In genomic region chr1:7468248-7468647, GRCh38 we compare ENCODE assay signal across 26 cellular contexts.
DNase-seq lines count a peak whose midpoint lies in the region; ATAC-seq, FAIRE-seq and TF ChIP-seq lines count a peak whose summit lies in the region.
"Had no signal": no experiment of that assay in that cellular context is flagged by ENCODE, and none has a peak within 500 bp of the region (broad histone marks: within the 10 kb centered on the region; RNA-seq: fewer than 3 reads in every experiment).

No MANE protein-coding gene starts in this region.

- H3K27me3 ChIP-seq in K562 (ENCODE audit: control insufficient read depth in 2 of 2, insufficient read depth in 2 of 2, low read length in 2 of 2), result peaks cover 42 to 86% of the 10 kb centered on the region in 2 experiments; a peak in 4 of 5 replicates
- no peaks in the 10 kb centered on the region for H3K27me3 ChIP-seq in tibial artery

- CTCF ChIA-PET in K562 (lab: Yijun Ruan, JAX; ENCODE audit: low intra/inter-chr PET ratio) (no interaction called here), Calu3 (lab: Charles Lee) (interaction anchor here (1.1 kb wide), 1 partner anchor 14 kb away, joined by 4 read pairs; no protein-coding TSS in a partner anchor)

- TF ChIP-seq CTCF in K562 (IDR thresholded peaks at IDR 0.05 in 2 of 3, conservative IDR thresholded peaks at IDR 0.05 in 1 of 3; ENCODE audit: insufficient read depth in 2 of 3, low read depth in 1 of 3, low read length in 3 of 3), result no peak
- no peak for TF ChIP-seq CTCF in tibial artery (IDR thresholded peaks at IDR 0.05)
- TF ChIP-seq CTCF in GM10266 (IDR thresholded peaks at IDR 0.05; ENCODE audit: control insufficient read depth, insufficient read depth, low read depth, missing control alignments), result no peak
- TF ChIP-seq CTCF in Calu3 (IDR thresholded peaks at IDR 0.05; ENCODE audit: unreplicated experiment), result no peak

- peaks cover 46% of the 10 kb centered on the region for H3K27me3 Mint-ChIP-seq in Calu3 (ENCODE audit: unreplicated experiment)

- no peak for ATAC-seq in K562
- ATAC-seq: GM12878, HepG2, T-cell had no signal

- peaks cover 20% of the 10 kb centered on the region for H3K4me1 Mint-ChIP-seq in Calu3 (ENCODE audit: low read depth, unreplicated experiment)
- H3K4me1 Mint-ChIP-seq: CD8-positive, alpha-beta memory T cell; T-cell had no signal

- H3K9me3 ChIP-seq in K562 (replicated peaks; ENCODE audit: control insufficient read depth, insufficient read depth, low read depth, low read length) (no peaks in the 10 kb centered on the region), tibial artery (no peaks in the 10 kb centered on the region)

- intact Hi-C loops in K562 (cut with micrococcal nuclease) (no loop called here), tibial artery (cut with DNase I; ENCODE audit: low total_unique reads) (no loop called here), Calu3 (cut with micrococcal nuclease; ENCODE audit: unreplicated experiment) (no loop called here)

- no peaks in the 10 kb centered on the region for H3K36me3 Mint-ChIP-seq in Calu3 (ENCODE audit: insufficient read depth, unreplicated experiment)
- H3K36me3 Mint-ChIP-seq: CD8-positive, alpha-beta memory T cell; T-cell had no signal

- no peak for TF ChIP-seq RAD21 in K562 (CRISPR knock-in tag; conservative IDR thresholded peaks at IDR 0.05 in 1 of 2, IDR thresholded peaks at IDR 0.05 in 1 of 2)

- H3K36me3 ChIP-seq in K562 (ENCODE audit: control insufficient read depth, insufficient read depth, low read length) (no peaks in the 10 kb centered on the region), tibial artery (no peaks in the 10 kb centered on the region)

- FAIRE-seq in K562 (lab: Jason Lieb, UNC), result no peak
- FAIRE-seq: GM12878, HepG2 had no signal

- H3K9ac ChIP-seq in K562 (ENCODE audit: insufficient read depth in 1 of 2, low read depth in 2 of 2, low read length in 2 of 2), result no peak overlapping the region
- H3K9ac ChIP-seq: GM23248 had no signal

- no peaks in the 10 kb centered on the region for H3K4me1 ChIP-seq in K562 (replicated peaks in 1 of 2; ENCODE audit: control insufficient read depth in 2 of 2, insufficient read depth in 2 of 2, low read length in 2 of 2)
- peaks cover 0 to 39% (median 36%) of the 10 kb centered on the region in 4 donors for H3K4me1 ChIP-seq in tibial artery

- H2AFZ ChIP-seq in K562 (ENCODE audit: low read depth, low read length), result no peak overlapping the region
- H2AFZ ChIP-seq: GM23248 had no signal

- H3K9me3 Mint-ChIP-seq in Calu3 (ENCODE audit: low read depth, unreplicated experiment), result no peaks in the 10 kb centered on the region
- H3K9me3 Mint-ChIP-seq: CD8-positive, alpha-beta memory T cell; H9; T-cell had no signal

- H3K4me2 ChIP-seq in K562 (ENCODE audit: insufficient read depth, low read length), result no peak overlapping the region

- TF ChIP-seq POLR2A in K562 (conservative IDR thresholded peaks at IDR 0.05), result no peak

- H3K27ac Mint-ChIP-seq in Calu3 (ENCODE audit: unreplicated experiment), result no peak overlapping the region
- H3K27ac Mint-ChIP-seq: T-cell had no signal

- H3K27ac ChIP-seq in K562 (ENCODE audit: extremely low read depth, low read depth, low read length) (no peak overlapping the region), tibial artery (peak overlapping the region; percentile 83 to 86)
- H3K27ac ChIP-seq: 22Rv1, C4-2B, HL-60 had no signal

- no peaks in the 10 kb centered on the region for H3K79me2 ChIP-seq in K562 (ENCODE audit: control insufficient read depth, insufficient read depth, low read length)

- H3K4me3 ChIP-seq in K562 (no peak overlapping the region), tibial artery (no peak overlapping the region)
- H3K4me3 ChIP-seq: GM12878, GM23248 had no signal

- in situ Hi-C loops in K562 (cut with MboI), result no loop called here

- no peak for TF ChIP-seq EP300 in K562 (IDR thresholded peaks at IDR 0.05; ENCODE audit: low read length)

- peaks cover 11% of the 10 kb centered on the region; the same call in 1 of the 2 replicates for H4K20me1 ChIP-seq in K562 (replicated peaks; ENCODE audit: control insufficient read depth, insufficient read depth, low read length)

- WGBS in K562 (ENCODE audit: insufficient coverage, low coverage, missing lambda C conversion rate), result 3% methylated on average over 9 of the region's 9 CpGs

- DNase-seq in DMS 273 (lab: John Stamatoyannopoulos, UW; ENCODE audit: unreplicated experiment) (peak; percentile 21), DMS 273 treated with DMSO at 0.1 percent for 48 hours (lab: John Stamatoyannopoulos, UW) (no peak), LHCN-M2 (ENCODE audit: low read depth) (peak; percentile 43), K562 (ENCODE audit: extremely low read depth in 1 of 4, low spot score in 3 of 4) (no peak), tibial artery (no peak), GM10266 (ENCODE audit: extremely low spot score) (no peak), Calu3 (no peak)
- DNase-seq in stimulated activated CD4-positive, alpha-beta T cell treated with anti-CD3 and anti-CD28 coated beads, Interleukin-2, amount 100 ng/mL, for 48 hours, result no peak
- DNase-seq: CD8-positive, alpha-beta memory T cell; DMS79; GM23248; H9; KG1; MV-4-11; NCI-H1694 treated with DMSO at 0.1 percent for 48 hours; NCI-H2081 treated with DMSO at 0.1 percent for 48 hours; NCI-H446 treated with DMSO at 0.1 percent for 48 hours; NCI-H526 treated with DMSO at 0.1 percent for 48 hours; OCI-M1; SHP77 treated with DMSO at 0.1 percent for 48 hours; T-cell had no signal

- H3K9me1 ChIP-seq in K562 (ENCODE audit: control insufficient read depth, insufficient read depth, low read length), result no peaks in the 10 kb centered on the region

- POLR2A ChIA-PET in K562 (lab: Yijun Ruan, JAX), result interaction anchor here (0.9 kb wide), 1 partner anchor 14 kb away, joined by 5 read pairs; no protein-coding TSS in a partner anchor

- H3K4me3 Mint-ChIP-seq in Calu3 (ENCODE audit: low read depth, unreplicated experiment), result no peak overlapping the region
- H3K4me3 Mint-ChIP-seq: CD8-positive, alpha-beta memory T cell; H9; T-cell had no signal

- BruUV-seq in K562 (replicated peaks; lab: Mats Ljungman, UMichigan) (no TSS peak), Calu3 (replicated peaks; lab: Mats Ljungman, UMichigan) (no TSS peak)

TF ChIP-seq in K562, 482 proteins besides CTCF, POLR2A, EP300 and RAD21:
- no peak for TF ChIP-seq CBX1 (IDR thresholded peaks at IDR 0.05; ENCODE audit: low read depth)
- peak; percentile 91 for TF ChIP-seq ZBTB17 (CRISPR knock-in tag; IDR thresholded peaks at IDR 0.05)
- no peak for TF ChIP-seq PRPF4 (IDR thresholded peaks at IDR 0.05; ENCODE audit: insufficient read depth, low read depth, low read length, poor library complexity, severe bottlenecking)
- TF ChIP-seq MLLT1 (IDR thresholded peaks at IDR 0.05), result peak in 1 of 2 experiments; percentile 70; a peak in 1 of 4 replicates
- TF ChIP-seq ZNF23 (CRISPR knock-in tag; IDR thresholded peaks at IDR 0.05), result peak; percentile 64; the same call in 1 of the 2 replicates
TF ChIP-seq in K562: peak in this region for 3.

Comparison
In these comparisons a context has a peak if more than half of its experiments do, and no peak if none do; other contexts are left out.
1. DNase-seq: peak in DMS 273 (single experiment) and LHCN-M2 (single experiment); none in DMS 273 treated with DMSO at 0.1 percent for 48 hours (single experiment), K562 (0 of 4), tibial artery (0 of 2), GM10266 (single experiment), stimulated activated CD4-positive, alpha-beta T cell treated with anti-CD3 and anti-CD28 coated beads, Interleukin-2, amount 100 ng/mL, for 48 hours (0 of 2) and Calu3 (single experiment).